8 cellular contexts compared by ENCODE assay signal in genomic region chr12:106304001-106304421, GRCh38. TPM values are rescaled to one million over a fixed set of nuclear protein-coding genes. Genes with fewer than 3 reads are reported as not detected.
DNase-seq lines count a peak whose midpoint lies in the region; ATAC-seq and TF ChIP-seq lines count a peak whose summit lies in the region.

No MANE protein-coding gene starts in this region.

- intact Hi-C loops in dorsolateral prefrontal cortex (cut with DNase I) = loop anchor here (2.0 to 10.0 kb wide), 5 partner anchors 53 to 167 kb away; partner anchors contain the start of genes CKAP4 (in 1 of the 2), NUAK1 (in 1 of the 2) and POLR3B (in 1 of the 2)

- peak overlapping the region; percentile 9 for H2AFZ ChIP-seq in neuronal stem cell (ENCODE audit: low read length)

- H3K27ac ChIP-seq in BLaER1 (no peak overlapping the region), dorsolateral prefrontal cortex (peak overlapping the region; percentile 72 to 100 (median 98)), neuronal stem cell (replicated peaks; ENCODE audit: low read length) (no peak overlapping the region)

- H4K8ac ChIP-seq in neuronal stem cell (ENCODE audit: low read depth, low read length) = no peak overlapping the region

- H3K18ac ChIP-seq in neuronal stem cell (ENCODE audit: low read length) = no peak overlapping the region

- no peak overlapping the region for H2BK5ac ChIP-seq in neuronal stem cell (ENCODE audit: low read length)

- no peak overlapping the region for H2BK15ac ChIP-seq in neuronal stem cell (ENCODE audit: low read length)

- no peaks in the 10 kb centered on the region for H3K36me3 ChIP-seq in BLaER1
- H3K36me3 ChIP-seq in neuronal stem cell (replicated peaks in 1 of 2; ENCODE audit: control insufficient read depth in 2 of 2, insufficient read depth in 2 of 2, low read length in 2 of 2) = no peaks in the 10 kb centered on the region

- H2BK12ac ChIP-seq in neuronal stem cell (ENCODE audit: low read length) = no peak overlapping the region

- H2BK120ac ChIP-seq in neuronal stem cell (ENCODE audit: low read depth, low read length) = no peak overlapping the region

- ATAC-seq in GM21723 (IDR thresholded peaks at IDR 0.05; ENCODE audit: unreplicated experiment) (no peak), GM19452 (IDR thresholded peaks at IDR 0.05; ENCODE audit: unreplicated experiment) (no peak)

- H4K91ac ChIP-seq in neuronal stem cell (ENCODE audit: low read depth, low read length, poor library complexity) = no peak overlapping the region

- peak in 1 of 56 donors; percentile 29 for TF ChIP-seq CTCF in dorsolateral prefrontal cortex (IDR thresholded peaks at IDR 0.05 in 54 of 56, conservative IDR thresholded peaks at IDR 0.05 in 2 of 56; ENCODE audit: low read depth in 1 of 56, partially characterized antibody in 56 of 56)

- H3K4me2 ChIP-seq in BLaER1 (peak overlapping the region; percentile 94), neuronal stem cell (ENCODE audit: insufficient read depth, low read length, poor library complexity, severe bottlenecking) (no peak overlapping the region)

- no peaks in the 10 kb centered on the region for H4K20me1 ChIP-seq in BLaER1

- H3K14ac ChIP-seq in neuronal stem cell (ENCODE audit: low read length) = no peak overlapping the region

- H3K9ac ChIP-seq in BLaER1 (peak overlapping the region; percentile 96; the same call in 1 of the 2 replicates), neuronal stem cell (ENCODE audit: low read depth, low read length, poor library complexity) (no peak overlapping the region)

- H3K4me1 ChIP-seq in BLaER1 (peaks cover 71% of the 10 kb centered on the region), neuronal stem cell (ENCODE audit: control insufficient read depth in 2 of 2, insufficient read depth in 1 of 2, low read depth in 1 of 2, low read length in 2 of 2) (peaks cover 8 to 25% of the 10 kb centered on the region in 2 donors)

- H3K9me3 ChIP-seq in BLaER1 (no peaks in the 10 kb centered on the region), neuronal stem cell (replicated peaks in 1 of 2; ENCODE audit: control insufficient read depth in 2 of 2, insufficient read depth in 1 of 2, low read depth in 1 of 2, low read length in 2 of 2) (no peaks in the 10 kb centered on the region)

- H2AK5ac ChIP-seq in neuronal stem cell (ENCODE audit: low read depth, low read length) = no peak overlapping the region

- no peak overlapping the region for H3K23ac ChIP-seq in neuronal stem cell (ENCODE audit: low read depth, low read length, poor library complexity)

- no peak overlapping the region for H3K4ac ChIP-seq in neuronal stem cell (ENCODE audit: low read length)

- DNase-seq in NCI-H2107 treated with DMSO at 0.1 percent for 48 hours (lab: John Stamatoyannopoulos, UW; ENCODE audit: unreplicated experiment) (peak; percentile 61), dorsolateral prefrontal cortex (peak in 5 of 10 donors; percentile 21 to 69 (median 45)), neuronal stem cell (ENCODE audit: low spot score) (no peak), mucosa of gallbladder (ENCODE audit: low spot score) (no peak), dermis blood vessel endothelial cell (no peak)

- H3K4me3 ChIP-seq in BLaER1 (peak overlapping the region; percentile 94), dorsolateral prefrontal cortex (peak overlapping the region; percentile 66 to 100 (median 93)), neuronal stem cell (ENCODE audit: low read length in 2 of 2) (peak overlapping the region in 1 of 2 donors; percentile 5)

- peaks cover 2% of the 10 kb centered on the region for H3K79me1 ChIP-seq in neuronal stem cell (ENCODE audit: low read depth, low read length)

- no peaks in the 10 kb centered on the region for H3K27me3 ChIP-seq in BLaER1
- no peaks in the 10 kb centered on the region for H3K27me3 ChIP-seq in dorsolateral prefrontal cortex
- peaks cover 0 to 3% (median 2%) of the 10 kb centered on the region in 3 experiments for H3K27me3 ChIP-seq in neuronal stem cell (ENCODE audit: control insufficient read depth in 3 of 3, insufficient read depth in 3 of 3, low read depth in 1 of 3, low read length in 3 of 3)

- no CpG with 5 or more reads among the region's 5 CpGs for WGBS in neuronal stem cell (ENCODE audit: extremely low coverage in 2 of 2, insufficient read length in 2 of 2, insufficient replicate concordance in 1 of 2), 2 donors

RNA-seq across cellular contexts. Expression of gene TCP11L2, which starts 1.5 kb away (rescaled TPM):
- total RNA-seq in dorsolateral prefrontal cortex (100 to 1,000 TPM in 2 of 120 experiments, 10 to 100 TPM in 118; 20.9 to 141 (median 42.8) TPM), mucosa of gallbladder (48.9 TPM), dermis blood vessel endothelial cell (49.0 and 64.5 TPM in 2 replicates)
- 5.3 TPM for polyA plus RNA-seq in neuronal stem cell (2013, experiment 1 of 2)
- polyA plus RNA-seq in neuronal stem cell (2013, experiment 2 of 2) = 5.4 TPM

RNA-seq across cellular contexts. Expression of gene POLR3B, which starts 53.5 kb away (rescaled TPM):
- total RNA-seq in dorsolateral prefrontal cortex (10 to 100 TPM in 105 of 120 experiments, 1 to 10 TPM in 15; 7.5 to 25.1 (median 12.6) TPM), mucosa of gallbladder (8.9 TPM), dermis blood vessel endothelial cell (7.8 and 13.1 TPM in 2 replicates)
- 4.1 TPM for polyA plus RNA-seq in neuronal stem cell (2013, experiment 1 of 2)
- 4.2 TPM for polyA plus RNA-seq in neuronal stem cell (2013, experiment 2 of 2)

RNA-seq across cellular contexts. Expression of gene CKAP4, which starts 56.2 kb away (rescaled TPM):
- total RNA-seq in dorsolateral prefrontal cortex (10 to 100 TPM; 11.0 to 24.2 (median 17.7) TPM), mucosa of gallbladder (51.0 TPM), dermis blood vessel endothelial cell (72.7 and 111 TPM in 2 replicates)
- 122 TPM for polyA plus RNA-seq in neuronal stem cell (2013, experiment 1 of 2)
- 125 TPM for polyA plus RNA-seq in neuronal stem cell (2013, experiment 2 of 2)

Comparison
In these comparisons a context has a peak if more than half of its experiments do, and no peak if none do; other contexts are left out.
1. H3K27ac ChIP-seq: peak in dorsolateral prefrontal cortex (59 of 59); none in BLaER1 (single experiment) and neuronal stem cell (single experiment).